ENCODE assay signal across 15 cellular contexts in the genomic region with DNA sequence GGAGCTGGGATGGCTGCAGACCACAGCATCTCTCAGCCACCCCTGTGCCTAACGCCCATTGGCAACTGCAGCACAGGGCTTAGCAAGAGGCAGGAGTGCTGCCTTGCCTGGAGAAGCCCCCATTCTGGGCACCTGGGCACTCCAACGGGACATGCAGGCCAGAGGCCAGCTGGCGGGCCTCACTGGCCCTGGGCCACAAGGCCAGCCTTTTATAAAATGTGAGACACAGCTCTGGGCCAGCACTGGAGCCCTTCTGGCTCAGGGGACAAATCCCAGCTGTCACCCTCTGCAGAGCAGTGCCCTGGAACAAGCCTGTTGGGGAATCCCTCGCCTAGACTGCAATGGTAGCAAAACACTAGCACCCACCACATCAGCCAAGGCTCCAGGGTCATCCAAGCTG.
A peak's percentile ranks its signal among the peaks of the same experiment; 100 is the strongest.
DNase-seq lines count a peak whose midpoint lies in the region; ATAC-seq lines count a peak whose summit lies in the region.
"Had no signal": no experiment of that assay in that cellular context is flagged by ENCODE, and none has a peak within 500 bp of the region (broad histone marks: within the 10 kb centered on the region; RNA-seq: fewer than 3 reads in every experiment).

No MANE protein-coding gene starts in this region.

- H3K4me3 Mint-ChIP-seq in CD4-positive, alpha-beta memory T cell, result no peak overlapping the region

- CTCF ChIA-PET in CD4-positive, alpha-beta memory T cell (lab: Charles Lee; ENCODE audit: partially characterized antibody), result no interaction called here

- intact Hi-C loops in CD4-positive, alpha-beta memory T cell (cut with micrococcal nuclease), result no loop called here

- H3K36me3 Mint-ChIP-seq in CD4-positive, alpha-beta memory T cell, result no peaks in the 10 kb centered on the region

- no peaks in the 10 kb centered on the region for H3K27me3 ChIP-seq in NT2/D1 (ENCODE audit: insufficient read depth, insufficient read length)
- peaks cover 5% of the 10 kb centered on the region for H3K27me3 ChIP-seq in CD4-positive, alpha-beta memory T cell (ENCODE audit: insufficient read depth, low read length)

- no peak overlapping the region for H3K27ac Mint-ChIP-seq in CD4-positive, alpha-beta memory T cell

- peaks cover 23% of the 10 kb centered on the region for H3K4me1 ChIP-seq in NT2/D1 (ENCODE audit: insufficient read depth, insufficient read length)
- H3K4me1 ChIP-seq in CD4-positive, alpha-beta memory T cell (ENCODE audit: insufficient read depth, low read length), result no peaks in the 10 kb centered on the region

- no peak for ATAC-seq in GM19452 (IDR thresholded peaks at IDR 0.05; ENCODE audit: unreplicated experiment)
- ATAC-seq: GM12878 had no signal

- no peaks in the 10 kb centered on the region for H3K4me1 Mint-ChIP-seq in CD4-positive, alpha-beta memory T cell

- H3K27ac ChIP-seq in CD4-positive, alpha-beta memory T cell (ENCODE audit: low read depth, low read length), result no peak overlapping the region
- H3K27ac ChIP-seq: C4-2B had no signal

- H3K9me3 ChIP-seq in NT2/D1 (ENCODE audit: insufficient read depth, low read length), result no peaks in the 10 kb centered on the region
- no peaks in the 10 kb centered on the region for H3K9me3 ChIP-seq in CD4-positive, alpha-beta memory T cell (ENCODE audit: control insufficient read depth in 1 of 2, low read length in 2 of 2)

- no peaks in the 10 kb centered on the region for H3K36me3 ChIP-seq in NT2/D1 (ENCODE audit: insufficient read depth, insufficient read length, low read length)
- no peaks in the 10 kb centered on the region for H3K36me3 ChIP-seq in CD4-positive, alpha-beta memory T cell (ENCODE audit: insufficient read depth, low read length)

- H3K9me3 Mint-ChIP-seq in CD4-positive, alpha-beta memory T cell, result no peaks in the 10 kb centered on the region

- no peak overlapping the region for H3K4me3 ChIP-seq in NT2/D1 (ENCODE audit: insufficient read length, low read depth)
- H3K4me3 ChIP-seq in CD4-positive, alpha-beta memory T cell (ENCODE audit: low read length in 2 of 2), result no peak overlapping the region
- H3K4me3 ChIP-seq: GM12878 had no signal

- POLR2A ChIA-PET in CD4-positive, alpha-beta memory T cell (lab: Charles Lee; ENCODE audit: partially characterized antibody), result no interaction called here

- DNase-seq in Ammon's horn (ENCODE audit: low spot score) (peak; percentile 33), NT2/D1 (ENCODE audit: low read depth, low spot score) (no peak), ecto neural progenitor cell (ENCODE audit: low spot score) (peak; percentile 47), midbrain (lab: John Stamatoyannopoulos, UW) (peak; percentile 44), NCI-H1436 (lab: John Stamatoyannopoulos, UW) (no peak), DMS79 (lab: John Stamatoyannopoulos, UW) (no peak)
- DNase-seq in CD4-positive, alpha-beta memory T cell, result no peak
- DNase-seq: DMS53, KG1, NCI-H1092, NCI-H187, SIG-M5 had no signal

- peak overlapping the region; percentile 17 for H3K9ac ChIP-seq in NT2/D1 (ENCODE audit: insufficient read length, low read depth)

- peaks cover 24 to 26% of the 10 kb centered on the region in 2 donors for H3K27me3 Mint-ChIP-seq in CD4-positive, alpha-beta memory T cell

Comparison
In these comparisons a context has a peak if more than half of its experiments do, and no peak if none do; other contexts are left out.
1. DNase-seq: peak in Ammon's horn (single experiment), ecto neural progenitor cell (single experiment) and midbrain (single experiment); none in NT2/D1 (single experiment), NCI-H1436 (single experiment), DMS79 (single experiment) and CD4-positive, alpha-beta memory T cell (0 of 5).